Comparison of ENCODE assay signal across 25 cellular contexts in the genomic region with DNA sequence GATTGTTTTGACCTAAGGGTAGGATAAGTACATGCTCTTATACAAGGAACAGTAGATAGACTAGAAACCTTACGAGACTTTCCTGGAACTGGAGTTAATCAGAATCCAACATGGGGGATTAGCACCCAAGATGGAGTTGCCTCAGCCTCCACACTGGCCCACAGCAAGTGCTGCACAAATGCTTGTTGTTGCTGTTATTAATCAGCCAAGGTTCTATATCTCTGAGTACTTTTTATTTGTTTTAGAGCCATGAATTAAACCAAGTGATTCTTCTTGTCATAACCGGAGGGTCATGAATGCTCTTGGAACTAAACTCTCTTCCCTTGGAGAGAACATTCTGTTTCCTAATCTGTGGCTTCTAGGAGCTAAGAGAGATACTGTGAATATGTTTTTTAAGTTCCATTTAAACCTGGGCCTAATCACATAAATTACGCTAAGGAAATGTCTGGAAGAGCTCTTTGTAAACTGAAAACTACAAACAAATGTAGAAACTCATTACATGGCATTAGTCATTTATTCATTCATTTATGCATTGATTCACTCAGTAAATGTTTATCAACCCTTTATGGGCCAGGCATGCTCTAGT. TPM values are rescaled to one million over a fixed set of nuclear protein-coding genes. Genes with fewer than 3 reads are reported as not detected.
DNase-seq lines count a peak whose midpoint lies in the region; ATAC-seq and TF ChIP-seq lines count a peak whose summit lies in the region.
"Had no signal": no experiment of that assay in that cellular context is flagged by ENCODE, and none has a peak within 500 bp of the region (broad histone marks: within the 10 kb centered on the region; RNA-seq: fewer than 3 reads in every experiment).

No MANE protein-coding gene starts in this region.

- no peaks in the 10 kb centered on the region for H3K79me2 ChIP-seq in GM23248 (ENCODE audit: insufficient read depth)

- DNase-seq in GM23248: no peak
- no peak for DNase-seq in esophagus squamous epithelium (lab: John Stamatoyannopoulos, UW)
- no peak for DNase-seq in lung (ENCODE audit: low spot score)
- no peak for DNase-seq in suprapubic skin (ENCODE audit: low spot score in 2 of 2)
- DNase-seq in activated T-cell treated with anti-CD3 and anti-CD28 coated beads, Interleukin-2, amount 50 U/mL, for 24 hours: no peak
- no peak for DNase-seq in posterior vena cava (ENCODE audit: low spot score)
- DNase-seq in activated T-cell treated with anti-CD3 and anti-CD28 coated beads, Interleukin-2, amount 50 U/mL, for 72 hours: no peak
- no peak for DNase-seq in activated CD8-positive, alpha-beta memory T cell treated with anti-CD3 and anti-CD28 coated beads, Interleukin-2, amount 50 U/mL, for 4 hours
- DNase-seq: activated B cell treated with CpG ODN at 0.5 μM for 24 hours; central memory CD4-positive, alpha-beta T cell; effector CD4-positive, alpha-beta T cell; GF-D8; hippocampal formation; midbrain; NCI-H1105; NCI-H2107; NCI-H524 treated with DMSO at 0.1 percent for 48 hours; T-helper 2 cell had no signal

- H3K4me1 Mint-ChIP-seq in activated T-cell treated with anti-CD3 and anti-CD28 coated beads, Interleukin-2, amount 50 U/mL, for 24 hours (ENCODE audit: low read depth): peaks cover 4% of the 10 kb centered on the region
- H3K4me1 Mint-ChIP-seq in activated T-cell treated with anti-CD3 and anti-CD28 coated beads, Interleukin-2, amount 50 U/mL, for 72 hours (ENCODE audit: low read depth): no peaks in the 10 kb centered on the region
- H3K4me1 Mint-ChIP-seq: activated B cell treated with CpG ODN at 0.5 μM for 24 hours; activated T-helper 17 cell treated with anti-CD3 and anti-CD28 coated beads, Interleukin-2, amount 50 U/mL, for 72 hours had no signal

- no peaks in the 10 kb centered on the region for H4K20me1 ChIP-seq in GM23248 (ENCODE audit: insufficient read depth)

- H3K9me3 ChIP-seq in GM23248 (ENCODE audit: low read depth) (no peaks in the 10 kb centered on the region), esophagus squamous epithelium (no peaks in the 10 kb centered on the region), lung (ENCODE audit: control insufficient read depth in 2 of 2, insufficient read depth in 1 of 2, low read length in 1 of 2) (no peaks in the 10 kb centered on the region), suprapubic skin (no peaks in the 10 kb centered on the region)
- H3K9me3 ChIP-seq: A549 had no signal

- ATAC-seq in lung (ENCODE audit: insufficient read depth, low FRiP score): no peak
- ATAC-seq in activated T-cell treated with anti-CD3 and anti-CD28 coated beads, Interleukin-2, amount 50 U/mL, for 72 hours (replicated peaks in 1 of 2): no peak
- ATAC-seq: A549; activated T-helper 17 cell treated with anti-CD3 and anti-CD28 coated beads, Interleukin-2, amount 50 U/mL, for 72 hours; esophagus mucosa had no signal

- 65 to 68% methylated on average over 3 of the region's 3 CpGs for WGBS in GM23248 (ENCODE audit: low coverage in 1 of 2, low lambda C conversion rate in 2 of 2, missing lambda C conversion rate in 2 of 2), 2 experiments
- WGBS in esophagus squamous epithelium, 2 donors: 67 to 80% methylated on average over 3 of the region's 3 CpGs
- 87 to 88% methylated on average over 3 of the region's 3 CpGs for WGBS in lung, 2 donors
- WGBS in suprapubic skin: 78% methylated on average over 3 of the region's 3 CpGs

- H3K27ac ChIP-seq in GM23248: peak overlapping the region; percentile 88
- H3K27ac ChIP-seq in esophagus squamous epithelium: peak overlapping the region; percentile 34 to 84 (median 71)
- H3K27ac ChIP-seq in lung (ENCODE audit: low read depth in 1 of 2, low read length in 1 of 2): peak overlapping the region; percentile 43 to 66
- peak overlapping the region; percentile 76 for H3K27ac ChIP-seq in suprapubic skin
- H3K27ac ChIP-seq: A549, C4-2B had no signal

- no peaks in the 10 kb centered on the region for H3K36me3 Mint-ChIP-seq in activated T-cell treated with anti-CD3 and anti-CD28 coated beads, Interleukin-2, amount 50 U/mL, for 24 hours (ENCODE audit: low read depth)
- no peaks in the 10 kb centered on the region for H3K36me3 Mint-ChIP-seq in activated T-cell treated with anti-CD3 and anti-CD28 coated beads, Interleukin-2, amount 50 U/mL, for 72 hours (ENCODE audit: insufficient read depth in 2 of 2)

- no peak overlapping the region for H3K27ac Mint-ChIP-seq in activated T-cell treated with anti-CD3 and anti-CD28 coated beads, Interleukin-2, amount 50 U/mL, for 24 hours
- H3K27ac Mint-ChIP-seq in activated T-cell treated with anti-CD3 and anti-CD28 coated beads, Interleukin-2, amount 50 U/mL, for 72 hours: no peak overlapping the region
- H3K27ac Mint-ChIP-seq: activated B cell treated with CpG ODN at 0.5 μM for 24 hours; activated T-helper 17 cell treated with anti-CD3 and anti-CD28 coated beads, Interleukin-2, amount 50 U/mL, for 72 hours; stimulated activated naive CD8-positive, alpha-beta T cell treated with anti-CD3 and anti-CD28 coated beads, Interleukin-15, Interleukin-2, amounts not matched to agents 100 ng/mL and 50 ng/mL, for 24 hours had no signal

- TF ChIP-seq CTCF in esophagus squamous epithelium (IDR thresholded peaks at IDR 0.05): no peak
- no peak for TF ChIP-seq CTCF in lung (IDR thresholded peaks at IDR 0.05; ENCODE audit: control extremely low read depth, extremely low read depth)
- no peak for TF ChIP-seq CTCF in suprapubic skin (IDR thresholded peaks at IDR 0.05)

- peaks cover 17% of the 10 kb centered on the region for H3F3A ChIP-seq in GM23248 (ENCODE audit: insufficient read depth)

- H3K27me3 ChIP-seq in GM23248 (replicated peaks; ENCODE audit: insufficient read depth): no peaks in the 10 kb centered on the region
- H3K27me3 ChIP-seq in esophagus squamous epithelium: peaks cover 0 to 10% (median 0%) of the 10 kb centered on the region in 4 donors
- no peaks in the 10 kb centered on the region for H3K27me3 ChIP-seq in lung (ENCODE audit: control insufficient read depth, insufficient read depth)
- no peaks in the 10 kb centered on the region for H3K27me3 ChIP-seq in suprapubic skin

- no peaks in the 10 kb centered on the region for H3K9me3 Mint-ChIP-seq in activated T-cell treated with anti-CD3 and anti-CD28 coated beads, Interleukin-2, amount 50 U/mL, for 24 hours
- H3K9me3 Mint-ChIP-seq in activated T-cell treated with anti-CD3 and anti-CD28 coated beads, Interleukin-2, amount 50 U/mL, for 72 hours: no peaks in the 10 kb centered on the region
- H3K9me3 Mint-ChIP-seq: activated B cell treated with CpG ODN at 0.5 μM for 24 hours; activated T-helper 17 cell treated with anti-CD3 and anti-CD28 coated beads, Interleukin-2, amount 50 U/mL, for 72 hours; stimulated activated naive CD8-positive, alpha-beta T cell treated with anti-CD3 and anti-CD28 coated beads, Interleukin-15, Interleukin-2, amounts not matched to agents 100 ng/mL and 50 ng/mL, for 24 hours had no signal

- in situ Hi-C loops in GM23248 (cut with MboI): no loop called here

- intact Hi-C loops in esophagus squamous epithelium (cut with DNase I): no loop called here
- intact Hi-C loops in posterior vena cava (cut with DNase I): no loop called here

- H3K4me3 Mint-ChIP-seq in activated T-cell treated with anti-CD3 and anti-CD28 coated beads, Interleukin-2, amount 50 U/mL, for 24 hours: no peak overlapping the region
- no peak overlapping the region for H3K4me3 Mint-ChIP-seq in activated T-cell treated with anti-CD3 and anti-CD28 coated beads, Interleukin-2, amount 50 U/mL, for 72 hours
- H3K4me3 Mint-ChIP-seq: activated B cell treated with CpG ODN at 0.5 μM for 24 hours; activated T-helper 17 cell treated with anti-CD3 and anti-CD28 coated beads, Interleukin-2, amount 50 U/mL, for 72 hours; stimulated activated naive CD8-positive, alpha-beta T cell treated with anti-CD3 and anti-CD28 coated beads, Interleukin-15, Interleukin-2, amounts not matched to agents 100 ng/mL and 50 ng/mL, for 24 hours had no signal

- H3K4me3 ChIP-seq in GM23248 (no peak overlapping the region), esophagus squamous epithelium (no peak overlapping the region), lung (no peak overlapping the region), suprapubic skin (no peak overlapping the region)
- H3K4me3 ChIP-seq: A549 had no signal

- TF ChIP-seq POLR2A in esophagus squamous epithelium (IDR thresholded peaks at IDR 0.05) (no peak), suprapubic skin (IDR thresholded peaks at IDR 0.05) (no peak)

- H3K9ac ChIP-seq in GM23248: peak overlapping the region; percentile 68; the same call in 1 of the 2 replicates

- peak overlapping the region; percentile 21; the same call in 1 of the 2 replicates for H2AFZ ChIP-seq in GM23248

- peaks cover 25% of the 10 kb centered on the region for H3K4me1 ChIP-seq in GM23248 (ENCODE audit: insufficient read depth)
- peaks cover 5 to 16% (median 11%) of the 10 kb centered on the region in 3 donors for H3K4me1 ChIP-seq in esophagus squamous epithelium
- no peaks in the 10 kb centered on the region for H3K4me1 ChIP-seq in lung (ENCODE audit: control insufficient read depth in 2 of 2, insufficient read depth in 2 of 2, low read length in 2 of 2)
- peaks cover 23% of the 10 kb centered on the region for H3K4me1 ChIP-seq in suprapubic skin
- H3K4me1 ChIP-seq: A549 had no signal

- no peaks in the 10 kb centered on the region for H3K36me3 ChIP-seq in GM23248 (ENCODE audit: low read depth)
- H3K36me3 ChIP-seq in esophagus squamous epithelium: no peaks in the 10 kb centered on the region
- H3K36me3 ChIP-seq in lung (ENCODE audit: control insufficient read depth in 2 of 2, insufficient read depth in 2 of 2, low read length in 2 of 2): no peaks in the 10 kb centered on the region
- H3K36me3 ChIP-seq in suprapubic skin: no peaks in the 10 kb centered on the region

- no peak for TF ChIP-seq EP300 in suprapubic skin (IDR thresholded peaks at IDR 0.05)

- H3K4me2 ChIP-seq in GM23248 (ENCODE audit: unreplicated experiment): peak overlapping the region; percentile 16
- H3K4me2 ChIP-seq: A549 had no signal

- H3K27me3 Mint-ChIP-seq in activated T-cell treated with anti-CD3 and anti-CD28 coated beads, Interleukin-2, amount 50 U/mL, for 24 hours: peaks cover 5% of the 10 kb centered on the region
- H3K27me3 Mint-ChIP-seq in activated T-cell treated with anti-CD3 and anti-CD28 coated beads, Interleukin-2, amount 50 U/mL, for 72 hours (ENCODE audit: low read depth): peaks cover 19% of the 10 kb centered on the region
- H3K27me3 Mint-ChIP-seq: activated B cell treated with CpG ODN at 0.5 μM for 24 hours had no signal

- H3K9me2 ChIP-seq in GM23248 (ENCODE audit: insufficient read depth): no peaks in the 10 kb centered on the region

RNA-seq across cellular contexts. Expression of gene IL16, which starts 5.7 kb away (rescaled TPM):
- total RNA-seq in GM23248 (2014; rRNA removed; shearing (Covaris generic)): under 0.01 and 0.32 TPM in 2 replicates
- 0.53 and 0.94 TPM in 2 replicates for polyA plus RNA-seq in GM23248 (2016; fragmentation: Nextera tagmentation; extraction: Ambion mirVana)
- 10 to 100 TPM in 1 of 4 donors, 1 to 10 TPM in 3; 2.3 to 20.0 (median 4.6) TPM for total RNA-seq in esophagus squamous epithelium
- 10 to 100 TPM; 27.8 to 45.4 TPM for total RNA-seq in lung
- 10 to 100 TPM; 18.8 to 21.1 TPM for polyA plus RNA-seq in lung
- 10 to 100 TPM in 2 of 4 donors, 1 to 10 TPM in 2; 8.2 to 19.9 (median 13.7) TPM for total RNA-seq in suprapubic skin
- total RNA-seq in posterior vena cava: 10 to 100 TPM; 12.1 to 21.8 TPM
- total RNA-seq in activated T-cell treated with anti-CD3 and anti-CD28 coated beads, Interleukin-2, amount 50 U/mL, for 72 hours: 10 to 100 TPM; 50.9 to 63.2 TPM
- total RNA-seq: LHCN-M2 had no signal
- polyA plus RNA-seq: keratinocyte had no signal

RNA-seq across cellular contexts. Expression of gene CFAP161, which starts 56.9 kb away (rescaled TPM):
- total RNA-seq in GM23248 (2014; rRNA removed; shearing (Covaris generic)): not detected in 2 replicates
- not detected in 2 replicates for polyA plus RNA-seq in GM23248 (2016; fragmentation: Nextera tagmentation; extraction: Ambion mirVana)
- under 1 TPM in 2 of 4 donors, not detected in 2; 0.38 to 0.88 TPM for total RNA-seq in esophagus squamous epithelium
- total RNA-seq in lung: 10 to 100 TPM in 1 of 2 donors, 1 to 10 TPM in 1; 5.2 to 11.2 TPM
- 1 to 10 TPM; 2.4 to 2.6 TPM for polyA plus RNA-seq in lung
- total RNA-seq in suprapubic skin: 1 to 10 TPM in 1 of 4 donors, not detected in 3; 2.3 TPM
- under 1 TPM in 1 of 2 donors, not detected in 1; 0.52 TPM for total RNA-seq in posterior vena cava
- under 1 TPM in 1 of 2 donors, not detected in 1; 0.48 TPM for total RNA-seq in activated T-cell treated with anti-CD3 and anti-CD28 coated beads, Interleukin-2, amount 50 U/mL, for 72 hours
- polyA plus RNA-seq: A549, keratinocyte had no signal
